In genomic region chr1:36463773-36464604, GRCh38 we compare ENCODE assay signal across 8 cellular contexts. TPM values are rescaled to one million over a fixed set of nuclear protein-coding genes. Genes with fewer than 3 reads are reported as not detected.
DNase-seq lines count a peak whose midpoint lies in the region; ATAC-seq and TF ChIP-seq lines count a peak whose summit lies in the region.

Gene MRPS15, minus strand, starts transcription at chr1:36464384. Its CDS starts 109 bp downstream, at chr1:36464275.

- H3K4me3 ChIP-seq in DOHH2 (ENCODE audit: low read length): peak within 1 kb of the TSS; percentile 96
- peak within 1 kb of the TSS; percentile 99 for H3K4me3 ChIP-seq in GM23338
- H3K4me3 ChIP-seq in fibroblast of lung (replicated peaks in 1 of 4; ENCODE audit: control extremely low read depth in 1 of 4, insufficient read depth in 1 of 4, low read depth in 3 of 4, low read length in 4 of 4): peak within 1 kb of the TSS; percentile 83 to 98 (median 91)

- H3K4me2 ChIP-seq in DOHH2 (ENCODE audit: low read length): peak within 1 kb of the TSS; percentile 97
- peak within 1 kb of the TSS; percentile 75 for H3K4me2 ChIP-seq in GM23338
- peak within 1 kb of the TSS; percentile 94 for H3K4me2 ChIP-seq in fibroblast of lung (ENCODE audit: extremely low read depth, insufficient read depth, low read length)

- H3K9me2 ChIP-seq in DOHH2 (replicated peaks; ENCODE audit: control insufficient read depth, low read length): no peaks in the 10 kb centered on the region
- no peaks in the 10 kb centered on the region for H3K9me2 ChIP-seq in GM23338 (ENCODE audit: insufficient read depth)

- H3K4me1 ChIP-seq in DOHH2 (ENCODE audit: control insufficient read depth, low read length) (peaks cover 27% of the 10 kb centered on the region), GM23338 (ENCODE audit: insufficient read depth) (peaks cover 12% of the 10 kb centered on the region; the same call in 1 of the 2 replicates), fibroblast of lung (ENCODE audit: control insufficient read depth, extremely low read depth, insufficient read depth, low read length) (peaks cover 3% of the 10 kb centered on the region)

- H3K9me3 Mint-ChIP-seq in GM23338: no peaks in the 10 kb centered on the region
- no peaks in the 10 kb centered on the region for H3K9me3 Mint-ChIP-seq in activated T-helper 17 cell treated with anti-CD3 and anti-CD28 coated beads, Interleukin-2, amount 50 U/mL, for 72 hours
- no peaks in the 10 kb centered on the region for H3K9me3 Mint-ChIP-seq in naive thymus-derived CD8-positive, alpha-beta T cell

- H3K27ac ChIP-seq in DOHH2 (ENCODE audit: low read depth, low read length) (peak within 1 kb of the TSS; percentile 84), GM23338 (ENCODE audit: low read depth) (peak within 1 kb of the TSS; percentile 96), fibroblast of lung (ENCODE audit: insufficient read depth, low read length) (peak within 1 kb of the TSS; percentile 87)

- H3K27ac Mint-ChIP-seq in GM23338: peak within 1 kb of the TSS; percentile 98
- peak within 1 kb of the TSS; percentile 95 for H3K27ac Mint-ChIP-seq in activated T-helper 17 cell treated with anti-CD3 and anti-CD28 coated beads, Interleukin-2, amount 50 U/mL, for 72 hours
- H3K27ac Mint-ChIP-seq in naive thymus-derived CD8-positive, alpha-beta T cell: peak within 1 kb of the TSS; percentile 95 to 99 (median 98)

- peak within 1 kb of the TSS; percentile 90 for H2AFZ ChIP-seq in GM23338
- peak within 1 kb of the TSS; percentile 76 for H2AFZ ChIP-seq in fibroblast of lung (ENCODE audit: low read length)

- H3F3A ChIP-seq in DOHH2 (ENCODE audit: control insufficient read depth, insufficient read depth) (peaks cover 4% of the 10 kb centered on the region; the same call in 1 of the 2 replicates), GM23338 (replicated peaks; ENCODE audit: low read depth) (peaks cover 5% of the 10 kb centered on the region)

- H4K20me1 ChIP-seq in DOHH2 (ENCODE audit: control insufficient read depth, insufficient read depth, low read depth, low read length): no peaks in the 10 kb centered on the region
- 0 out of 2 replicates have a peak, but pooled peaks cover 5% of the 10 kb centered on the region for H4K20me1 ChIP-seq in GM23338 (replicated peaks; ENCODE audit: insufficient read depth)
- H4K20me1 ChIP-seq in fibroblast of lung (ENCODE audit: control insufficient read depth, extremely low read depth, insufficient read depth, low read length): no peaks in the 10 kb centered on the region

- peak; percentile 87 for ATAC-seq in GM23338
- ATAC-seq in activated T-helper 17 cell treated with anti-CD3 and anti-CD28 coated beads, Interleukin-2, amount 50 U/mL, for 72 hours (replicated peaks): peak; percentile 96
- peak; percentile 95 to 97 for ATAC-seq in naive thymus-derived CD8-positive, alpha-beta T cell

- H3K27me3 ChIP-seq in DOHH2 (ENCODE audit: control insufficient read depth, low read length) (no peaks in the 10 kb centered on the region), GM23338 (ENCODE audit: insufficient read depth) (peaks cover 44% of the 10 kb centered on the region), fibroblast of lung (ENCODE audit: control insufficient read depth, insufficient read depth, low read length) (no peaks in the 10 kb centered on the region)

- H3K79me2 ChIP-seq in DOHH2 (ENCODE audit: control insufficient read depth, low read length) (peaks cover 29% of the 10 kb centered on the region), GM23338 (replicated peaks; ENCODE audit: insufficient read depth) (peaks cover 7% of the 10 kb centered on the region; the same call in 1 of the 2 replicates), fibroblast of lung (ENCODE audit: control insufficient read depth, insufficient read depth, low read length) (peaks cover 11% of the 10 kb centered on the region)

- H3K36me3 ChIP-seq in DOHH2 (ENCODE audit: control insufficient read depth, low read length) (peaks cover 41% of the 10 kb centered on the region), GM23338 (ENCODE audit: insufficient read depth) (peaks cover 12% of the 10 kb centered on the region; the same call in 1 of the 2 replicates), fibroblast of lung (ENCODE audit: control insufficient read depth, insufficient read depth, low read length) (peaks cover 10% of the 10 kb centered on the region)

- no peak for TF ChIP-seq CTCF in DOHH2 (IDR thresholded peaks at IDR 0.05; ENCODE audit: low read depth, low read length, poor library complexity, severe bottlenecking)
- TF ChIP-seq CTCF in GM23338 (conservative IDR thresholded peaks at IDR 0.05; ENCODE audit: low read depth in 2 of 2): no peak
- TF ChIP-seq CTCF in fibroblast of lung (conservative IDR thresholded peaks at IDR 0.05 in 1 of 2, IDR thresholded peaks at IDR 0.05 in 1 of 2; ENCODE audit: low read depth in 1 of 2, low read length in 2 of 2): no peak

- H3K36me3 Mint-ChIP-seq in GM23338 (ENCODE audit: low read depth): peaks cover 38% of the 10 kb centered on the region
- H3K36me3 Mint-ChIP-seq in activated T-helper 17 cell treated with anti-CD3 and anti-CD28 coated beads, Interleukin-2, amount 50 U/mL, for 72 hours (ENCODE audit: low read depth): peaks cover 41% of the 10 kb centered on the region
- peaks cover 8 to 26% (median 9%) of the 10 kb centered on the region in 3 donors for H3K36me3 Mint-ChIP-seq in naive thymus-derived CD8-positive, alpha-beta T cell

- H3K27me3 Mint-ChIP-seq in GM23338 (ENCODE audit: insufficient read depth, low read depth, poor library complexity): peaks cover 41% of the 10 kb centered on the region
- no peaks in the 10 kb centered on the region for H3K27me3 Mint-ChIP-seq in activated T-helper 17 cell treated with anti-CD3 and anti-CD28 coated beads, Interleukin-2, amount 50 U/mL, for 72 hours
- H3K27me3 Mint-ChIP-seq in naive thymus-derived CD8-positive, alpha-beta T cell: no peaks in the 10 kb centered on the region

- peak within 1 kb of the TSS; percentile 97 for H3K4me3 Mint-ChIP-seq in GM23338
- peak within 1 kb of the TSS; percentile 99 for H3K4me3 Mint-ChIP-seq in activated T-helper 17 cell treated with anti-CD3 and anti-CD28 coated beads, Interleukin-2, amount 50 U/mL, for 72 hours
- H3K4me3 Mint-ChIP-seq in naive thymus-derived CD8-positive, alpha-beta T cell: peak within 1 kb of the TSS; percentile 95 to 100 (median 98)

- H3K9ac ChIP-seq in fibroblast of lung (ENCODE audit: insufficient read depth, low read length): peak within 1 kb of the TSS; percentile 92

- peaks cover 23% of the 10 kb centered on the region for H3K4me1 Mint-ChIP-seq in GM23338
- peaks cover 15% of the 10 kb centered on the region for H3K4me1 Mint-ChIP-seq in activated T-helper 17 cell treated with anti-CD3 and anti-CD28 coated beads, Interleukin-2, amount 50 U/mL, for 72 hours
- peaks cover 12 to 36% (median 32%) of the 10 kb centered on the region in 4 donors for H3K4me1 Mint-ChIP-seq in naive thymus-derived CD8-positive, alpha-beta T cell

- DNase-seq in GM23338 (ENCODE audit: low spot score): peak; percentile 97
- DNase-seq in LHCN-M2 (ENCODE audit: low read depth): peak; percentile 94
- DNase-seq in RPMI8226: peak; percentile 98
- peak; percentile 93 to 96 for DNase-seq in fibroblast of lung (ENCODE audit: low read depth in 2 of 2)
- DNase-seq in naive thymus-derived CD8-positive, alpha-beta T cell: peak; percentile 84 to 96 (median 92)
- DNase-seq in stimulated activated naive CD4-positive, alpha-beta T cell (lab: John Stamatoyannopoulos, UW): peak; percentile 88 to 93 (median 90)

- POLR2A ChIA-PET in naive thymus-derived CD8-positive, alpha-beta T cell (lab: Charles Lee): interaction anchor here (0.5 to 2.0 kb wide), 9 partner anchors 9 to 1228 kb away, joined by 3 to 35 read pairs (median 4); partner anchors contain the start of genes CDCA8, LSM10, OSCP1 and THRAP3

- H3K9me3 ChIP-seq in DOHH2 (ENCODE audit: control insufficient read depth, insufficient read depth, low read length) (no peaks in the 10 kb centered on the region), fibroblast of lung (ENCODE audit: control insufficient read depth, insufficient read depth, low read depth, low read length) (no peaks in the 10 kb centered on the region)

TF ChIP-seq in GM23338, 12 proteins besides CTCF, POLR2A, EP300 and RAD21 (continues in another document):
- TF ChIP-seq REST (IDR thresholded peaks at IDR 0.05; ENCODE audit: unreplicated experiment): no peak
- peak; percentile 95 for TF ChIP-seq CREB1 (CRISPR knock-in tag; IDR thresholded peaks at IDR 0.05; ENCODE audit: low read depth)

RNA-seq across cellular contexts. Expression of gene MRPS15, which starts in this region (rescaled TPM):
- 86.4 and 105 TPM in 2 replicates for total RNA-seq in GM23338 (2014; rRNA removed; shearing (Covaris generic))
- polyA plus RNA-seq in GM23338 (2016; fragmentation: Nextera tagmentation; extraction: Ambion mirVana) (311 and 312 TPM in 2 replicates), fibroblast of lung (99.1 and 112 TPM in 2 replicates)
- total RNA-seq in LHCN-M2 (2014; rRNA removed) (78.9 and 80.3 TPM in 2 replicates), fibroblast of lung (75.0 and 75.5 TPM in 2 replicates)
- 94.0 TPM for polyA plus RNA-seq in LHCN-M2 (2012)
- 100 to 1,000 TPM in 1 of 2 donors, 10 to 100 TPM in 1; 57.3 to 128 TPM for total RNA-seq in activated T-helper 17 cell treated with anti-CD3 and anti-CD28 coated beads, Interleukin-2, amount 50 U/mL, for 72 hours
- 87.3 and 99.7 TPM in 2 replicates for polyA plus RNA-seq in fibroblast of lung (2012)
- polyA minus RNA-seq in fibroblast of lung (ENCODE audit: low replicate concordance): 3.8 and 13.7 TPM in 2 replicates
- total RNA-seq in naive thymus-derived CD8-positive, alpha-beta T cell: 10 to 100 TPM; 38.6 to 41.4 TPM
- polyA plus RNA-seq in naive thymus-derived CD8-positive, alpha-beta T cell: 10 to 100 TPM; 87.2 to 95.9 (median 87.7) TPM

Comparison
In these comparisons a context has a peak if more than half of its experiments do, and no peak if none do; other contexts are left out.
1. Peak in every context shown above with its lines: DNase-seq, ATAC-seq, H3K4me3 ChIP-seq and H3K27ac ChIP-seq.